Comparison of ENCODE assay signal across 16 cellular contexts in genomic region chr11:61090982-61091372, GRCh38. TPM values are rescaled to one million over a fixed set of nuclear protein-coding genes. Genes with fewer than 3 reads are reported as not detected.
A peak's percentile ranks its signal among the peaks of the same experiment; 100 is the strongest.
DNase-seq lines count a peak whose midpoint lies in the region; ATAC-seq lines count a peak whose summit lies in the region.
"Had no signal": no experiment of that assay in that cellular context is flagged by ENCODE, and none has a peak within 500 bp of the region (broad histone marks: within the 10 kb centered on the region; RNA-seq: fewer than 3 reads in every experiment).

No MANE protein-coding gene starts in this region.

- ATAC-seq in HG03432 (IDR thresholded peaks at IDR 0.05; ENCODE audit: unreplicated experiment) = peak; percentile 3
- no peak for ATAC-seq in activated naive CD8-positive, alpha-beta T cell treated with anti-CD3 and anti-CD28 coated beads, Interleukin-2, amount 10 ng/mL, durations not matched to agents 7 days and 5 days (ENCODE audit: low read depth)
- ATAC-seq in GM18870 (IDR thresholded peaks at IDR 0.05; ENCODE audit: unreplicated experiment) = no peak

- intact Hi-C loops in posterior vena cava (cut with DNase I) = no loop called here

- peaks cover 50% of the 10 kb centered on the region for H3K36me3 Mint-ChIP-seq in activated T-cell treated with anti-CD3 and anti-CD28 coated beads, Interleukin-2, amount 50 U/mL, for 24 hours (ENCODE audit: low read depth)
- peaks cover 3% of the 10 kb centered on the region for H3K36me3 Mint-ChIP-seq in activated naive CD8-positive, alpha-beta T cell treated with anti-CD3 and anti-CD28 coated beads, Interleukin-2, amount 10 ng/mL, durations not matched to agents 7 days and 5 days

- H3K4me1 Mint-ChIP-seq in activated T-cell treated with anti-CD3 and anti-CD28 coated beads, Interleukin-2, amount 50 U/mL, for 24 hours (ENCODE audit: low read depth) = peaks cover 81% of the 10 kb centered on the region
- H3K4me1 Mint-ChIP-seq in activated naive CD8-positive, alpha-beta T cell treated with anti-CD3 and anti-CD28 coated beads, Interleukin-2, amount 10 ng/mL, durations not matched to agents 7 days and 5 days = peaks cover 62% of the 10 kb centered on the region

- no peaks in the 10 kb centered on the region for H3K9me3 Mint-ChIP-seq in activated T-cell treated with anti-CD3 and anti-CD28 coated beads, Interleukin-2, amount 50 U/mL, for 24 hours
- no peaks in the 10 kb centered on the region for H3K9me3 Mint-ChIP-seq in activated naive CD8-positive, alpha-beta T cell treated with anti-CD3 and anti-CD28 coated beads, Interleukin-2, amount 10 ng/mL, durations not matched to agents 7 days and 5 days

- H3K4me3 Mint-ChIP-seq in activated T-cell treated with anti-CD3 and anti-CD28 coated beads, Interleukin-2, amount 50 U/mL, for 24 hours = peak overlapping the region; percentile 85
- H3K4me3 Mint-ChIP-seq in activated naive CD8-positive, alpha-beta T cell treated with anti-CD3 and anti-CD28 coated beads, Interleukin-2, amount 10 ng/mL, durations not matched to agents 7 days and 5 days = peak overlapping the region; percentile 84

- H3K27me3 Mint-ChIP-seq in activated T-cell treated with anti-CD3 and anti-CD28 coated beads, Interleukin-2, amount 50 U/mL, for 24 hours = no peaks in the 10 kb centered on the region
- no peaks in the 10 kb centered on the region for H3K27me3 Mint-ChIP-seq in activated naive CD8-positive, alpha-beta T cell treated with anti-CD3 and anti-CD28 coated beads, Interleukin-2, amount 10 ng/mL, durations not matched to agents 7 days and 5 days

- H3K27ac Mint-ChIP-seq in activated T-cell treated with anti-CD3 and anti-CD28 coated beads, Interleukin-2, amount 50 U/mL, for 24 hours = peak overlapping the region; percentile 98
- H3K27ac Mint-ChIP-seq in activated naive CD8-positive, alpha-beta T cell treated with anti-CD3 and anti-CD28 coated beads, Interleukin-2, amount 10 ng/mL, durations not matched to agents 7 days and 5 days = peak overlapping the region; percentile 94

- POLR2A ChIA-PET in activated naive CD8-positive, alpha-beta T cell treated with anti-CD3 and anti-CD28 coated beads, Interleukin-2, amount 10 ng/mL, durations not matched to agents 7 days and 5 days (lab: Charles Lee) = interaction anchor here (1.0 to 4.9 kb wide), 6 partner anchors 10 to 30 kb away, joined by 3 to 28 read pairs (median 11); partner anchors contain the start of gene CD5

- DNase-seq in activated T-cell treated with anti-CD3 and anti-CD28 coated beads, Interleukin-2, amount 50 U/mL, for 24 hours = no peak
- no peak for DNase-seq in activated T-cell treated with anti-CD3 and anti-CD28 coated beads, Interleukin-2, amount 50 U/mL, for 1 hour
- DNase-seq in activated naive CD8-positive, alpha-beta T cell treated with anti-CD3 and anti-CD28 coated beads, Interleukin-2, amount 10 ng/mL, durations not matched to agents 7 days and 5 days = no peak
- DNase-seq in posterior vena cava (ENCODE audit: low spot score) (peak; percentile 67), NCI-H2081 treated with DMSO at 0.1 percent for 48 hours (lab: John Stamatoyannopoulos, UW) (no peak)
- DNase-seq in stimulated activated CD4-positive, alpha-beta T cell treated with anti-CD3 and anti-CD28 coated beads, Interleukin-4, amount 100 ng/mL, for 24 hours = no peak
- DNase-seq: activated effector memory CD4-positive, alpha-beta T cell treated with Interleukin-2 at 50 U/mL for 16 hours; esophagus squamous epithelium; GF-D8; NCI-H1436 treated with DMSO at 0.1 percent for 48 hours; NCI-H446 treated with DMSO at 0.1 percent for 48 hours; retina; SHP77 had no signal

RNA-seq across cellular contexts. Expression of gene CD5, which starts 11.3 kb away (rescaled TPM):
- 100 to 1,000 TPM; 303 to 313 TPM for total RNA-seq in activated naive CD8-positive, alpha-beta T cell treated with anti-CD3 and anti-CD28 coated beads, Interleukin-2, amount 10 ng/mL, durations not matched to agents 7 days and 5 days
- under 1 TPM; 0.52 to 0.60 TPM for total RNA-seq in posterior vena cava
- total RNA-seq: HT1080 had no signal

Comparison
In these comparisons a context has a peak if more than half of its experiments do, and no peak if none do; other contexts are left out.
1. RNA of gene CD5, which starts 11.3 kb away (total RNA-seq): 303 to 313 TPM in activated naive CD8-positive, alpha-beta T cell treated with anti-CD3 and anti-CD28 coated beads, Interleukin-2, amount 10 ng/mL, durations not matched to agents 7 days and 5 days; 0.52 to 0.60 TPM in posterior vena cava; every median in the first group is over 100 times any median in the second.